ENCODE assay signal across 2 cellular contexts in the genomic region with DNA sequence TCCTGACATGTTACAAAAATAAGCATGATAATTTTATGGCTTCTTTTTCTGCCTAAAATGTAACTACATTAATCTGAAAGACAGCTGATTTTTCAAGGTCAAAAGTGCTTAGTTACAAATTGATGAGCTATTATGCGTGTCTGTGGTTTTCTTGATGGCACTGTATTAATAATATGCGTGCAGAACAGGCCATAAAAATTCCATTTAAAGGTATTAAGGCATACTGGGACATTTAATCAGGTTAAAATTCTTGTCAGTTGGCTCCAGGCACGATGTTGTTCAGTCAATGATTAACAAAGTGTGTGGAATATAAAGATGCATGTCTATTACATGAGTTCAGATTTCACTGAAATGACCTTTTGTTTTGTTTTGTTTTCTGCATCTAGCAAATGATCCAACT.
TF ChIP-seq lines count a peak whose summit lies in the region.

No MANE protein-coding gene starts in this region.

TF ChIP-seq in A549, 52 proteins besides CTCF, POLR2A, EP300 and RAD21 (continued from another document):
- TF ChIP-seq, protein P1, sequence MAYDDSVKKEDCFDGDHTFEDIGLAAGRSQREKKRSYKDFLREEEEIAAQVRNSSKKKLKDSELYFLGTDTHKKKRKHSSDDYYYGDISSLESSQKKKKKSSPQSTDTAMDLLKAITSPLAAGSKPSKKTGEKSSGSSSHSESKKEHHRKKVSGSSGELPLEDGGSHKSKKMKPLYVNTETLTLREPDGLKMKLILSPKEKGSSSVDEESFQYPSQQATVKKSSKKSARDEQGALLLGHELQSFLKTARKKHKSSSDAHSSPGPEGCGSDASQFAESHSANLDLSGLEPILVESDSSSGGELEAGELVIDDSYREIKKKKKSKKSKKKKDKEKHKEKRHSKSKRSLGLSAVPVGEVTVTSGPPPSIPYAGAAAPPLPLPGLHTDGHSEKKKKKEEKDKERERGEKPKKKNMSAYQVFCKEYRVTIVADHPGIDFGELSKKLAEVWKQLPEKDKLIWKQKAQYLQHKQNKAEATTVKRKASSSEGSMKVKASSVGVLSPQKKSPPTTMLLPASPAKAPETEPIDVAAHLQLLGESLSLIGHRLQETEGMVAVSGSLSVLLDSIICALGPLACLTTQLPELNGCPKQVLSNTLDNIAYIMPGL (CRISPR knock-in tag; IDR thresholded peaks at IDR 0.05; ENCODE audit: borderline replicate concordance): no peak

TF ChIP-seq in GM23338, 12 proteins besides CTCF, POLR2A, EP300 and RAD21 (continued from another document):
- TF ChIP-seq, protein P2, sequence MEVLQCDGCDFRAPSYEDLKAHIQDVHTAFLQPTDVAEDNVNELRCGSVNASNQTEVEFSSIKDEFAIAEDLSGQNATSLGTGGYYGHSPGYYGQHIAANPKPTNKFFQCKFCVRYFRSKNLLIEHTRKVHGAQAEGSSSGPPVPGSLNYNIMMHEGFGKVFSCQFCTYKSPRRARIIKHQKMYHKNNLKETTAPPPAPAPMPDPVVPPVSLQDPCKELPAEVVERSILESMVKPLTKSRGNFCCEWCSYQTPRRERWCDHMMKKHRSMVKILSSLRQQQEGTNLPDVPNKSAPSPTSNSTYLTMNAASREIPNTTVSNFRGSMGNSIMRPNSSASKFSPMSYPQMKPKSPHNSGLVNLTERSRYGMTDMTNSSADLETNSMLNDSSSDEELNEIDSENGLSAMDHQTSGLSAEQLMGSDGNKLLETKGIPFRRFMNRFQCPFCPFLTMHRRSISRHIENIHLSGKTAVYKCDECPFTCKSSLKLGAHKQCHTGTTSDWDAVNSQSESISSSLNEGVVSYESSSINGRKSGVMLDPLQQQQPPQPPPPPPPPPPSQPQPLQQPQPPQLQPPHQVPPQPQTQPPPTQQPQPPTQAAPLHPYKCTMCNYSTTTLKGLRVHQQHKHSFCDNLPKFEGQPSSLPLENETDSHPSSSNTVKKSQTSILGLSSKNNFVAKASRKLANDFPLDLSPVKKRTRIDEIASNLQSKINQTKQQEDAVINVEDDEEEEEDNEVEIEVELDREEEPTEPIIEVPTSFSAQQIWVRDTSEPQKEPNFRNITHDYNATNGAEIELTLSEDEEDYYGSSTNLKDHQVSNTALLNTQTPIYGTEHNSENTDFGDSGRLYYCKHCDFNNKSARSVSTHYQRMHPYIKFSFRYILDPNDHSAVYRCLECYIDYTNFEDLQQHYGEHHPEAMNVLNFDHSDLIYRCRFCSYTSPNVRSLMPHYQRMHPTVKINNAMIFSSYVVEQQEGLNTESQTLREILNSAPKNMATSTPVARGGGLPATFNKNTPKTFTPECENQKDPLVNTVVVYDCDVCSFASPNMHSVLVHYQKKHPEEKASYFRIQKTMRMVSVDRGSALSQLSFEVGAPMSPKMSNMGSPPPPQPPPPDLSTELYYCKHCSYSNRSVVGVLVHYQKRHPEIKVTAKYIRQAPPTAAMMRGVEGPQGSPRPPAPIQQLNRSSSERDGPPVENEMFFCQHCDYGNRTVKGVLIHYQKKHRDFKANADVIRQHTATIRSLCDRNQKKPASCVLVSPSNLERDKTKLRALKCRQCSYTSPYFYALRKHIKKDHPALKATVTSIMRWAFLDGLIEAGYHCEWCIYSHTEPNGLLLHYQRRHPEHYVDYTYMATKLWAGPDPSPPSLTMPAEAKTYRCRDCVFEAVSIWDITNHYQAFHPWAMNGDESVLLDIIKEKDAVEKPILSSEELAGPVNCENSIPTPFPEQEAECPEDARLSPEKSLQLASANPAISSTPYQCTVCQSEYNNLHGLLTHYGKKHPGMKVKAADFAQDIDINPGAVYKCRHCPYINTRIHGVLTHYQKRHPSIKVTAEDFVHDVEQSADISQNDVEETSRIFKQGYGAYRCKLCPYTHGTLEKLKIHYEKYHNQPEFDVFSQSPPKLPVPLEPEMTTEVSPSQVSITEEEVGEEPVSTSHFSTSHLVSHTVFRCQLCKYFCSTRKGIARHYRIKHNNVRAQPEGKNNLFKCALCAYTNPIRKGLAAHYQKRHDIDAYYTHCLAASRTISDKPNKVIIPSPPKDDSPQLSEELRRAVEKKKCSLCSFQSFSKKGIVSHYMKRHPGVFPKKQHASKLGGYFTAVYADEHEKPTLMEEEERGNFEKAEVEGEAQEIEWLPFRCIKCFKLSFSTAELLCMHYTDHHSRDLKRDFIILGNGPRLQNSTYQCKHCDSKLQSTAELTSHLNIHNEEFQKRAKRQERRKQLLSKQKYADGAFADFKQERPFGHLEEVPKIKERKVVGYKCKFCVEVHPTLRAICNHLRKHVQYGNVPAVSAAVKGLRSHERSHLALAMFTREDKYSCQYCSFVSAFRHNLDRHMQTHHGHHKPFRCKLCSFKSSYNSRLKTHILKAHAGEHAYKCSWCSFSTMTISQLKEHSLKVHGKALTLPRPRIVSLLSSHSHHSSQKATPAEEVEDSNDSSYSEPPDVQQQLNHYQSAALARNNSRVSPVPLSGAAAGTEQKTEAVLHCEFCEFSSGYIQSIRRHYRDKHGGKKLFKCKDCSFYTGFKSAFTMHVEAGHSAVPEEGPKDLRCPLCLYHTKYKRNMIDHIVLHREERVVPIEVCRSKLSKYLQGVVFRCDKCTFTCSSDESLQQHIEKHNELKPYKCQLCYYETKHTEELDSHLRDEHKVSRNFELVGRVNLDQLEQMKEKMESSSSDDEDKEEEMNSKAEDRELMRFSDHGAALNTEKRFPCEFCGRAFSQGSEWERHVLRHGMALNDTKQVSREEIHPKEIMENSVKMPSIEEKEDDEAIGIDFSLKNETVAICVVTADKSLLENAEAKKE (CRISPR knock-in tag; IDR thresholded peaks at IDR 0.05): no peak
- TF ChIP-seq EZH2 (IDR thresholded peaks at IDR 0.05; ENCODE audit: low read depth, unreplicated experiment) (no peak), POLR2AphosphoS5 (IDR thresholded peaks at IDR 0.05; ENCODE audit: low read depth) (no peak)
